In the genomic region with DNA sequence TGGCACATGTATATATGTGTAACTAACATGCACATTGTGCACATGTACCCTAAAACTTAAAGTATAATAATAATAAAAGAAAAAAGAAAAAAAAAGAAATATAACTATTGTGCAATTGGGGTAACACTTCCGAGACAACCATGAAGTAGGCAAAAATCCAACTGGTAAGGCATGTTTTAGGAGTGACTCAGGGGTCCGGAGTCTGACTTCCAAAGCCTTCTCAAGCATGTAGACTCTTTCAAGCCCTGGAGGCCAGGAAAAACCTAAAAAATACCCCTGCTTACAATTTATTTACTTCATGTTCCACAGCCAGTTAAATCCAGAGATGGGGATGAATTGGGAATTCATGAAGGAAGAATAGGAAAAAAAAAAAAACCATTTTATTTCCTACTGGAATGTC, we compare ENCODE assay signal across 22 cellular contexts.
A peak's percentile ranks its signal among the peaks of the same experiment; 100 is the strongest.
DNase-seq lines count a peak whose midpoint lies in the region; ATAC-seq and TF ChIP-seq lines count a peak whose summit lies in the region.
"Had no signal": no experiment of that assay in that cellular context is flagged by ENCODE, and none has a peak within 500 bp of the region (broad histone marks: within the 10 kb centered on the region; RNA-seq: fewer than 3 reads in every experiment).

No MANE protein-coding gene starts in this region.

- in situ Hi-C loops in gastrocnemius medialis (cut with MboI; ENCODE audit: low sequenced_read_pairs in 4 of 4) = no loop called here

- 70 to 89% (median 83%) methylated on average over 2 of the region's 2 CpGs for WGBS in heart left ventricle, 4 donors

- no peak overlapping the region for H3K9ac ChIP-seq in PC-3 (ENCODE audit: low read length)

- H3K4me1 ChIP-seq in PC-3 (ENCODE audit: insufficient read depth, low read length) (no peaks in the 10 kb centered on the region), heart left ventricle (no peaks in the 10 kb centered on the region), gastrocnemius medialis (no peaks in the 10 kb centered on the region)
- H3K4me1 ChIP-seq: HAP-1, left lung had no signal

- H3K4me3 ChIP-seq in PC-3 (ENCODE audit: low read length) = no peak overlapping the region
- no peak overlapping the region for H3K4me3 ChIP-seq in heart left ventricle
- no peak overlapping the region for H3K4me3 ChIP-seq in gastrocnemius medialis
- H3K4me3 ChIP-seq: cardiac muscle cell, HAP-1, left lung had no signal

- H3K9me2 ChIP-seq in PC-3 (replicated peaks; ENCODE audit: low read length) = no peaks in the 10 kb centered on the region

- DNase-seq in EL (peak; percentile 92), PC-3 (peak; percentile 27), dedifferentiated amniotic fluid mesenchymal stem cell (ENCODE audit: extremely low spot score) (peak; percentile 31), myocyte (ENCODE audit: low read depth) (peak; percentile 33), heart left ventricle (no peak), NCI-H446 treated with DMSO at 0.1 percent for 48 hours (lab: John Stamatoyannopoulos, UW) (no peak), gastrocnemius medialis (no peak)
- DNase-seq: CD8-positive, alpha-beta T cell; left lung; NCI-H1436 treated with DMSO at 0.1 percent for 48 hours; NCI-H2171; NCI-H748 treated with DMSO at 0.1 percent for 48 hours; nephron progenitor cell; OCI-M1; SHP77; stimulated activated CD4-positive, alpha-beta T cell treated with anti-CD3 and anti-CD28 coated beads, Interleukin-1b, Interleukin-23, amount 100 ng/mL, for 48 hours; stimulated activated naive B cell treated with anti-CD40 and anti-IgM and Interleukin-4, amounts not matched to agents 10 μg/mL and 1 μg/mL and 100 μg/mL, for 72 hours; SW 1271 had no signal

- no TSS peak for BruUV-seq in PC-3 (replicated peaks; lab: Mats Ljungman, UMichigan)

- H3K27ac ChIP-seq in PC-3 (ENCODE audit: low read length) = no peak overlapping the region
- no peak overlapping the region for H3K27ac ChIP-seq in heart left ventricle
- no peak overlapping the region for H3K27ac ChIP-seq in gastrocnemius medialis
- H3K27ac ChIP-seq: cardiac muscle cell, epithelial cell of prostate, left lung had no signal

- POLR2A ChIA-PET in PC-3 (lab: Charles Lee; ENCODE audit: unreplicated experiment) = no interaction called here

- no peak overlapping the region for H2AFZ ChIP-seq in PC-3 (ENCODE audit: low read length)

- no peaks in the 10 kb centered on the region for H4K20me1 ChIP-seq in PC-3 (ENCODE audit: low read length)

- TF ChIP-seq POLR2A in heart left ventricle (IDR thresholded peaks at IDR 0.05) (no peak), gastrocnemius medialis (IDR thresholded peaks at IDR 0.05) (no peak)

- ATAC-seq in PC-3 = no peak
- ATAC-seq in heart left ventricle = no peak
- ATAC-seq in GM21526 (IDR thresholded peaks at IDR 0.05; ENCODE audit: low FRiP score, unreplicated experiment) = no peak
- no peak for ATAC-seq in gastrocnemius medialis
- ATAC-seq: CD8-positive, alpha-beta T cell; left lung; stimulated activated naive B cell treated with anti-CD40 and anti-IgM and Interleukin-4, amounts not matched to agents 10 μg/mL and 1 μg/mL and 100 μg/mL, for 72 hours had no signal

- no peaks in the 10 kb centered on the region for H3K9me3 ChIP-seq in PC-3 (ENCODE audit: low read length)
- peaks cover 0 to 17% (median 0%) of the 10 kb centered on the region in 12 donors for H3K9me3 ChIP-seq in heart left ventricle
- H3K9me3 ChIP-seq in gastrocnemius medialis = no peaks in the 10 kb centered on the region
- H3K9me3 ChIP-seq: HAP-1, left lung had no signal

- TF ChIP-seq CTCF in PC-3 (conservative IDR thresholded peaks at IDR 0.05; ENCODE audit: low read depth, low read length) = no peak
- TF ChIP-seq CTCF in heart left ventricle (IDR thresholded peaks at IDR 0.05) = no peak
- TF ChIP-seq CTCF in gastrocnemius medialis (IDR thresholded peaks at IDR 0.05 in 4 of 5, conservative IDR thresholded peaks at IDR 0.05 in 1 of 5) = no peak

- H3F3A ChIP-seq in PC-3 (ENCODE audit: low read length, unreplicated experiment) = no peaks in the 10 kb centered on the region

- H3K36me3 ChIP-seq in PC-3 (ENCODE audit: low read depth, low read length) = no peaks in the 10 kb centered on the region
- no peaks in the 10 kb centered on the region for H3K36me3 ChIP-seq in heart left ventricle
- no peaks in the 10 kb centered on the region for H3K36me3 ChIP-seq in gastrocnemius medialis
- H3K36me3 ChIP-seq: cardiac muscle cell, HAP-1, left lung had no signal

- intact Hi-C loops in PC-3 (cut with micrococcal nuclease) (no loop called here), heart left ventricle (cut with DNase I) (no loop called here), gastrocnemius medialis (cut with DNase I; ENCODE audit: low total_unique reads) (no loop called here)

- H3K4me2 ChIP-seq in PC-3 (ENCODE audit: low read length) = no peak overlapping the region

- CTCF ChIA-PET in PC-3 (lab: Charles Lee) = no interaction called here

- H3K79me2 ChIP-seq in PC-3 (ENCODE audit: low read length) = no peaks in the 10 kb centered on the region

- H3K27me3 ChIP-seq in PC-3 (ENCODE audit: low read length) (no peaks in the 10 kb centered on the region), heart left ventricle (no peaks in the 10 kb centered on the region), gastrocnemius medialis (no peaks in the 10 kb centered on the region)
- H3K27me3 ChIP-seq: cardiac muscle cell, left lung had no signal

Comparison
In these comparisons a context has a peak if more than half of its experiments do, and no peak if none do; other contexts are left out.
1. DNase-seq: peak in EL (single experiment), PC-3 (single experiment), dedifferentiated amniotic fluid mesenchymal stem cell (single experiment) and myocyte (single experiment); none in heart left ventricle (0 of 5), NCI-H446 treated with DMSO at 0.1 percent for 48 hours (single experiment) and gastrocnemius medialis (0 of 2).